ENCODE assay signal across 9 cellular contexts in genomic region chr16:11632455-11632921, GRCh38. TPM values are rescaled to one million over a fixed set of nuclear protein-coding genes. Genes with fewer than 3 reads are reported as not detected.
DNase-seq lines count a peak whose midpoint lies in the region; ATAC-seq and TF ChIP-seq lines count a peak whose summit lies in the region.
"Had no signal": no experiment of that assay in that cellular context is flagged by ENCODE, and none has a peak within 500 bp of the region (broad histone marks: within the 10 kb centered on the region; RNA-seq: fewer than 3 reads in every experiment).

No MANE protein-coding gene starts in this region.

- no peaks in the 10 kb centered on the region for H3K36me3 Mint-ChIP-seq in naive thymus-derived CD8-positive, alpha-beta T cell

- H3K4me3 Mint-ChIP-seq in naive thymus-derived CD8-positive, alpha-beta T cell = no peak overlapping the region

- H3K27me3 Mint-ChIP-seq in naive thymus-derived CD8-positive, alpha-beta T cell = no peaks in the 10 kb centered on the region

- H3K36me3 ChIP-seq in ascending aorta = no peaks in the 10 kb centered on the region

- intact Hi-C loops in ascending aorta (cut with DNase I) = no loop called here

- no peak overlapping the region for H3K27ac Mint-ChIP-seq in naive thymus-derived CD8-positive, alpha-beta T cell

- DNase-seq in COLO829 (ENCODE audit: low spot score) (peak; percentile 63), ascending aorta (ENCODE audit: low spot score in 2 of 2) (peak in 1 of 2 donors; percentile 83), hepatic stellate cell (ENCODE audit: low spot score) (peak; percentile 68), retinal pigment epithelial cell (ENCODE audit: low read depth) (peak; percentile 64), NCI-H128 (lab: John Stamatoyannopoulos, UW; ENCODE audit: unreplicated experiment) (no peak)
- DNase-seq in effector CD4-positive, alpha-beta T cell = no peak
- no peak for DNase-seq in naive thymus-derived CD8-positive, alpha-beta T cell
- DNase-seq: NCI-H774 had no signal

- POLR2A ChIA-PET in naive thymus-derived CD8-positive, alpha-beta T cell (lab: Charles Lee) = interaction anchor here (1.0 to 1.3 kb wide), 2 partner anchors 9 to 24 kb away, joined by 3 to 4 read pairs; no protein-coding TSS in a partner anchor

- no peaks in the 10 kb centered on the region for H3K27me3 ChIP-seq in ascending aorta

- peak overlapping the region; percentile 58 to 74 for H3K27ac ChIP-seq in ascending aorta

- peak overlapping the region in 1 of 2 donors; percentile 12 for H3K4me3 ChIP-seq in ascending aorta
- H3K4me3 ChIP-seq in retinal pigment epithelial cell (ENCODE audit: low read length) = no peak overlapping the region

- H3K9me3 ChIP-seq in ascending aorta = no peaks in the 10 kb centered on the region

- H3K4me1 Mint-ChIP-seq in naive thymus-derived CD8-positive, alpha-beta T cell = peaks cover 20 to 49% (median 37%) of the 10 kb centered on the region in 4 donors

- H3K9me3 Mint-ChIP-seq in naive thymus-derived CD8-positive, alpha-beta T cell = no peaks in the 10 kb centered on the region

- H3K4me1 ChIP-seq in ascending aorta = peaks cover 6 to 9% of the 10 kb centered on the region in 2 donors

- TF ChIP-seq CTCF in ascending aorta (IDR thresholded peaks at IDR 0.05) (no peak), retinal pigment epithelial cell (conservative IDR thresholded peaks at IDR 0.05; ENCODE audit: low read depth, low read length) (no peak)

- ATAC-seq in GM19351 (IDR thresholded peaks at IDR 0.05; ENCODE audit: unreplicated experiment) = no peak
- no peak for ATAC-seq in naive thymus-derived CD8-positive, alpha-beta T cell

RNA-seq across cellular contexts. Expression of gene SNN, which starts 35.8 kb away (rescaled TPM):
- total RNA-seq in ascending aorta = 2.1 TPM
- 10 to 100 TPM; 24.4 to 25.9 TPM for total RNA-seq in naive thymus-derived CD8-positive, alpha-beta T cell
- polyA plus RNA-seq in naive thymus-derived CD8-positive, alpha-beta T cell = 10 to 100 TPM; 16.0 to 26.9 (median 19.0) TPM

RNA-seq across cellular contexts. Expression of gene LITAF, which starts 45.8 kb away (rescaled TPM):
- 40.7 TPM for total RNA-seq in ascending aorta
- total RNA-seq in naive thymus-derived CD8-positive, alpha-beta T cell = 100 to 1,000 TPM; 169 to 176 TPM
- 100 to 1,000 TPM; 553 to 770 (median 597) TPM for polyA plus RNA-seq in naive thymus-derived CD8-positive, alpha-beta T cell

Comparison
In these comparisons a context has a peak if more than half of its experiments do, and no peak if none do; other contexts are left out.
1. DNase-seq: peak in COLO829 (single experiment), hepatic stellate cell (single experiment) and retinal pigment epithelial cell (single experiment); none in effector CD4-positive, alpha-beta T cell (single experiment), naive thymus-derived CD8-positive, alpha-beta T cell (0 of 10) and NCI-H128 (single experiment).